ENCODE assay signal across 20 cellular contexts in genomic region chr17:7327501-7327900, GRCh38. TPM values are rescaled to one million over a fixed set of nuclear protein-coding genes. Genes with fewer than 3 reads are reported as not detected.
DNase-seq lines count a peak whose midpoint lies in the region; ATAC-seq, FAIRE-seq and TF ChIP-seq lines count a peak whose summit lies in the region.
"Had no signal": no experiment of that assay in that cellular context is flagged by ENCODE, and none has a peak within 500 bp of the region (broad histone marks: within the 10 kb centered on the region; RNA-seq: fewer than 3 reads in every experiment).

No MANE protein-coding gene starts in this region.

- no peak for ATAC-seq in HepG2
- ATAC-seq in right lobe of liver = no peak
- ATAC-seq in WTC11 = no peak
- ATAC-seq in HG03469 (IDR thresholded peaks at IDR 0.05; ENCODE audit: unreplicated experiment) = no peak
- no peak for ATAC-seq in activated CD4-positive, CD25-positive, alpha-beta regulatory T cell treated with anti-CD3 and anti-CD28 coated beads, Interleukin-2, amount 50 U/mL, for 24 hours
- ATAC-seq: foreskin keratinocyte had no signal

- H3K9me3 ChIP-seq in HepG2 (ENCODE audit: low read length) = no peaks in the 10 kb centered on the region
- no peaks in the 10 kb centered on the region for H3K9me3 ChIP-seq in right lobe of liver
- no peaks in the 10 kb centered on the region for H3K9me3 ChIP-seq in mesenchymal stem cell (ENCODE audit: control insufficient read depth, low read length)
- H3K9me3 ChIP-seq: ovary had no signal

- TF ChIP-seq RAD21 in HepG2 (CRISPR knock-in tag; IDR thresholded peaks at IDR 0.05) = no peak

- FAIRE-seq in HepG2 (lab: Jason Lieb, UNC) = no peak
- FAIRE-seq: endometrium had no signal

- H3K4me1 Mint-ChIP-seq in WTC11 = peaks cover 20% of the 10 kb centered on the region

- H4K91ac ChIP-seq in mesenchymal stem cell (ENCODE audit: low read length) = peak overlapping the region; percentile 16

- no peak overlapping the region for H4K8ac ChIP-seq in mesenchymal stem cell (ENCODE audit: low read length)

- TF ChIP-seq POLR2A in HepG2 (IDR thresholded peaks at IDR 0.05; ENCODE audit: insufficient read depth in 1 of 2, low read depth in 2 of 2, low read length in 2 of 2) = no peak
- TF ChIP-seq POLR2A in right lobe of liver (IDR thresholded peaks at IDR 0.05) = no peak

- BruUV-seq in HepG2 (replicated peaks; lab: Mats Ljungman, UMichigan) = no TSS peak

- H2BK15ac ChIP-seq in mesenchymal stem cell (ENCODE audit: low read depth, poor library complexity, severe bottlenecking) = no peak overlapping the region

- H3K27ac Mint-ChIP-seq in WTC11 = no peak overlapping the region

- H3K4me1 ChIP-seq in HepG2 (ENCODE audit: insufficient read depth, low read length) (peaks cover 24% of the 10 kb centered on the region), right lobe of liver (peaks cover 0 to 14% (median 3%) of the 10 kb centered on the region in 4 donors), mesenchymal stem cell (ENCODE audit: control insufficient read depth, insufficient read depth, low read depth, low read length) (peaks cover 19% of the 10 kb centered on the region)

- H3K9ac ChIP-seq in HepG2 (ENCODE audit: insufficient read depth, low read depth, low read length) = 0 out of 2 replicates have a peak overlapping the region, but pooled peaks have one; percentile 83
- peak overlapping the region; percentile 93 for H3K9ac ChIP-seq in mesenchymal stem cell (ENCODE audit: low read length)
- H3K9ac ChIP-seq: KMS-11 had no signal

- H3K36me3 Mint-ChIP-seq in WTC11 = peaks cover 23% of the 10 kb centered on the region
- H3K36me3 Mint-ChIP-seq: activated naive CD4-positive, alpha-beta T cell treated with anti-CD3 and anti-CD28 coated beads, Interleukin-2, amount 50 U/mL, for 24 hours had no signal

- no peak overlapping the region for H3K18ac ChIP-seq in mesenchymal stem cell (ENCODE audit: low read depth in 1 of 2, low read length in 2 of 2)

- POLR2A ChIA-PET in HepG2 (lab: Yijun Ruan, JAX) = no interaction called here
- POLR2A ChIA-PET in WTC11 (lab: Charles Lee) = no interaction called here

- CTCF ChIA-PET in HepG2 (lab: Yijun Ruan, JAX; ENCODE audit: low intra/inter-chr PET ratio, low total read pairs) = no interaction called here
- CTCF ChIA-PET in WTC11 (lab: Charles Lee) = interaction anchor here (2.3 kb wide), 1 partner anchor 17 kb away, joined by 6 read pairs; no protein-coding TSS in a partner anchor

- H3K4ac ChIP-seq in mesenchymal stem cell (ENCODE audit: low read depth in 1 of 2, low read length in 2 of 2) = no peak overlapping the region

- H3K4me3 Mint-ChIP-seq in WTC11 = peak overlapping the region; percentile 93

- H3K27me3 ChIP-seq in HepG2 (ENCODE audit: control insufficient read depth in 1 of 2, insufficient read depth in 2 of 2, low read length in 2 of 2) (peaks cover 0 to 4% of the 10 kb centered on the region in 2 experiments; a peak in 2 of 5 replicates), right lobe of liver (no peaks in the 10 kb centered on the region), mesenchymal stem cell (ENCODE audit: control insufficient read depth in 1 of 2, insufficient read depth in 1 of 2, low read length in 2 of 2) (no peaks in the 10 kb centered on the region)
- H3K27me3 ChIP-seq: foreskin keratinocyte, ovary had no signal

- H3K4me3 ChIP-seq in HepG2 (replicated peaks in 1 of 3; ENCODE audit: insufficient read depth in 1 of 3, low read depth in 2 of 3, low read length in 3 of 3) (peak overlapping the region in 1 of 3 experiments; percentile 8; a peak in 2 of 6 replicates), right lobe of liver (no peak overlapping the region), mesenchymal stem cell (ENCODE audit: insufficient read depth in 1 of 2, low read depth in 1 of 2, low read length in 2 of 2) (peak overlapping the region in 1 of 2 experiments; percentile 100)
- H3K4me3 ChIP-seq: ovary had no signal

- no peak overlapping the region for H3K14ac ChIP-seq in mesenchymal stem cell (ENCODE audit: low read length in 2 of 2)

- in situ Hi-C loops in HepG2 (cut with HindIII; ENCODE audit: extremely low pct_ligation_motif_present, low pct_unique_long_range_greater_than_20kb) = no loop called here

- H3K23ac ChIP-seq in mesenchymal stem cell (ENCODE audit: low read length in 2 of 2) = no peak overlapping the region

- H2AFZ ChIP-seq in HepG2 (ENCODE audit: low read length) = no peak overlapping the region
- H2AFZ ChIP-seq in mesenchymal stem cell (ENCODE audit: low read depth, low read length) = no peak overlapping the region

- H3K36me3 ChIP-seq in HepG2 (replicated peaks in 1 of 2; ENCODE audit: control insufficient read depth in 1 of 2, insufficient read depth in 2 of 2, low read length in 2 of 2) (peaks cover 13 to 35% of the 10 kb centered on the region in 2 experiments), right lobe of liver (peaks cover 0 to 21% (median 7%) of the 10 kb centered on the region in 4 donors), mesenchymal stem cell (ENCODE audit: control insufficient read depth in 1 of 2, insufficient read depth in 2 of 2, low read depth in 1 of 2, low read length in 2 of 2) (peaks cover 40 to 46% of the 10 kb centered on the region in 2 experiments)
- H3K36me3 ChIP-seq: ovary had no signal

- H3K79me1 ChIP-seq in mesenchymal stem cell (replicated peaks; ENCODE audit: low read length, poor library complexity, severe bottlenecking) = peaks cover 42% of the 10 kb centered on the region

- H2BK120ac ChIP-seq in mesenchymal stem cell (ENCODE audit: low read depth, low read length) = no peak overlapping the region

- peaks cover 12% of the 10 kb centered on the region for H3K79me2 ChIP-seq in HepG2 (ENCODE audit: insufficient read depth, low read length)

- H4K20me1 ChIP-seq in HepG2 (ENCODE audit: insufficient read depth, low read length) = no peaks in the 10 kb centered on the region

- H3K27me3 Mint-ChIP-seq in WTC11 (ENCODE audit: low read depth) = no peaks in the 10 kb centered on the region
- H3K27me3 Mint-ChIP-seq: activated naive CD4-positive, alpha-beta T cell treated with anti-CD3 and anti-CD28 coated beads, Interleukin-2, amount 50 U/mL, for 24 hours had no signal

- H2AK5ac ChIP-seq in mesenchymal stem cell (ENCODE audit: low read length, severe bottlenecking) = no peak overlapping the region

- no peak overlapping the region for H2BK12ac ChIP-seq in mesenchymal stem cell (ENCODE audit: low read length in 2 of 2)

- DNase-seq in HepG2 (ENCODE audit: low spot score) = no peak
- DNase-seq in right lobe of liver = no peak
- no peak for DNase-seq in WTC11 (ENCODE audit: low spot score)
- no peak for DNase-seq in mesenchymal stem cell
- DNase-seq in D341Med (ENCODE audit: low spot score) = no peak
- DNase-seq in activated CD4-positive, alpha-beta T cell treated with anti-CD3 and anti-CD28 coated beads, Interleukin-2, amount 50 U/mL, for 48 hours = no peak
- DNase-seq: activated CD4-positive, alpha-beta T cell treated with anti-CD3 and anti-CD28 coated beads, Interleukin-2, amount 50 U/mL, for 4 hours; central memory CD4-positive, alpha-beta T cell; foreskin keratinocyte; NCI-H2029; NCI-H69; ovary; RPMI8226; substantia nigra; T1000 had no signal

- H3K27ac ChIP-seq in HepG2 (ENCODE audit: extremely low read length, insufficient read depth, low read length) = no peak overlapping the region
- H3K27ac ChIP-seq in right lobe of liver = no peak overlapping the region
- H3K27ac ChIP-seq in mesenchymal stem cell (ENCODE audit: low read length, poor library complexity, severe bottlenecking) = no peak overlapping the region
- H3K27ac ChIP-seq: foreskin keratinocyte, KMS-11, ovary had no signal

- intact Hi-C loops in HepG2 (cut with micrococcal nuclease; ENCODE audit: unreplicated experiment) (no loop called here), right lobe of liver (cut with DNase I) (no loop called here)

- no peak for TF ChIP-seq EP300 in HepG2 (IDR thresholded peaks at IDR 0.05; ENCODE audit: low read depth in 2 of 2, low read length in 2 of 2)
- no peak for TF ChIP-seq EP300 in HepG2 (CRISPR knock-in tag; IDR thresholded peaks at IDR 0.05; ENCODE audit: borderline replicate concordance)

- no peak for TF ChIP-seq CTCF in HepG2 (CRISPR knock-in tag; IDR thresholded peaks at IDR 0.05)
- no peak for TF ChIP-seq CTCF in right lobe of liver (IDR thresholded peaks at IDR 0.05)
- no peak for TF ChIP-seq CTCF in WTC11 (IDR thresholded peaks at IDR 0.05)

- no peak overlapping the region for H2BK5ac ChIP-seq in mesenchymal stem cell (ENCODE audit: low read depth, low read length, poor library complexity, severe bottlenecking)

- no peaks in the 10 kb centered on the region for H3K9me3 Mint-ChIP-seq in WTC11
- H3K9me3 Mint-ChIP-seq: activated naive CD4-positive, alpha-beta T cell treated with anti-CD3 and anti-CD28 coated beads, Interleukin-2, amount 50 U/mL, for 24 hours had no signal

- WGBS in HepG2 (ENCODE audit: low lambda C conversion rate) = 99% methylated on average over 12 of the region's 17 CpGs
- no CpG with 5 or more reads among the region's 17 CpGs for WGBS in right lobe of liver (ENCODE audit: insufficient coverage, low coverage, low lambda C conversion rate, missing lambda C conversion rate)
- WGBS in mesenchymal stem cell = 95% methylated on average over 17 of the region's 17 CpGs

- H3K4me2 ChIP-seq in HepG2 (ENCODE audit: low read depth, low read length) (0 out of 2 replicates have a peak overlapping the region, but pooled peaks have one; percentile 6), mesenchymal stem cell (ENCODE audit: low read length, poor library complexity, severe bottlenecking) (peak overlapping the region; percentile 17)

RNA-seq across cellular contexts. Expression of gene NEURL4, which starts 1.6 kb away (rescaled TPM):
- total RNA-seq in HepG2 (2016; rRNA removed; fragmentation: Illumina TruSeq; extraction: Trizol) (6.7 and 15.7 TPM in 2 replicates), right lobe of liver (10 to 100 TPM in 4 of 6 experiments, 1 to 10 TPM in 2; 4.2 to 22.1 (median 10.8) TPM), WTC11 (2021) (44.3 to 64.4 TPM (median 50.2 TPM) in 3 replicates)
- total RNA-seq in HepG2 (2016; cell fraction: cytosol; rRNA removed; fragmentation: Illumina TruSeq; extraction: Trizol; ENCODE audit: low read depth) = 2.2 and 2.3 TPM in 2 replicates
- 4.5 and 17.1 TPM in 2 replicates for total RNA-seq in HepG2 (2016; cell fraction: insoluble cytoplasmic fraction; rRNA removed; fragmentation: Illumina TruSeq; extraction: Trizol)
- 3.5 and 4.6 TPM in 2 replicates for total RNA-seq in HepG2 (2016; cell fraction: membrane; rRNA removed; fragmentation: Illumina TruSeq; extraction: Trizol)
- total RNA-seq in HepG2 (2016; cell fraction: nucleus; rRNA removed; fragmentation: Illumina TruSeq; extraction: Trizol) = 28.3 and 30.1 TPM in 2 replicates
- polyA plus RNA-seq in HepG2 (2011; rRNA removed) = 14.8 and 15.3 TPM in 2 replicates
- 5.0 and 5.4 TPM in 2 replicates for polyA plus RNA-seq in HepG2 (2011; cell fraction: cytosol; rRNA removed)
- 162 and 199 TPM in 2 replicates for polyA plus RNA-seq in HepG2 (2011; cell fraction: nucleus; rRNA removed)
- 12.4 and 15.4 TPM in 2 replicates for polyA plus RNA-seq in HepG2 (2012)
- polyA plus RNA-seq in HepG2 (2016; cell fraction: cytosol; fragmentation: Illumina TruSeq; extraction: Trizol; ENCODE audit: low read depth) = 0.95 and 1.2 TPM in 2 replicates
- 4.4 and 6.1 TPM in 2 replicates for polyA plus RNA-seq in HepG2 (2016; cell fraction: insoluble cytoplasmic fraction; fragmentation: Illumina TruSeq; extraction: Trizol; ENCODE audit: low read depth)
- 1.1 and 1.9 TPM in 2 replicates for polyA plus RNA-seq in HepG2 (2016; cell fraction: membrane; fragmentation: Illumina TruSeq; extraction: Trizol; ENCODE audit: low read depth)
- 84.2 and 94.7 TPM in 2 replicates for polyA plus RNA-seq in HepG2 (2016; cell fraction: nucleus; fragmentation: Illumina TruSeq; extraction: Trizol; ENCODE audit: insufficient read depth, low read depth)
- 25.4 and 35.0 TPM in 2 replicates for polyA minus RNA-seq in HepG2 (2011; rRNA and poly(A)+ RNA removed; ENCODE audit: low replicate concordance)
- 3.8 and 5.9 TPM in 2 replicates for polyA minus RNA-seq in HepG2 (2011; cell fraction: cytosol; rRNA and poly(A)+ RNA removed)
- 43.5 and 53.5 TPM in 2 replicates for polyA minus RNA-seq in HepG2 (2011; cell fraction: nucleus; rRNA and poly(A)+ RNA removed)
- 9.9 TPM for polyA plus RNA-seq in mesenchymal stem cell (2013, experiment 1 of 2)
- polyA plus RNA-seq in mesenchymal stem cell (2013, experiment 2 of 2) = 8.3 TPM

RNA-seq across cellular contexts. Expression of gene ACAP1, which starts 8.8 kb away (rescaled TPM):
- 1.3 TPM in 1 of 2 replicates, not detected in the other for total RNA-seq in HepG2 (2016; rRNA removed; fragmentation: Illumina TruSeq; extraction: Trizol)
- 4.2 and 4.3 TPM in 2 replicates for total RNA-seq in HepG2 (2016; cell fraction: cytosol; rRNA removed; fragmentation: Illumina TruSeq; extraction: Trizol; ENCODE audit: low read depth)
- 2.2 TPM in 1 of 2 replicates, not detected in the other for total RNA-seq in HepG2 (2016; cell fraction: insoluble cytoplasmic fraction; rRNA removed; fragmentation: Illumina TruSeq; extraction: Trizol)
- 2.8 and 4.1 TPM in 2 replicates for total RNA-seq in HepG2 (2016; cell fraction: membrane; rRNA removed; fragmentation: Illumina TruSeq; extraction: Trizol)
- not detected in 2 replicates for total RNA-seq in HepG2 (2016; cell fraction: nucleus; rRNA removed; fragmentation: Illumina TruSeq; extraction: Trizol)
- 2.5 and 3.1 TPM in 2 replicates for polyA plus RNA-seq in HepG2 (2011; rRNA removed)
- 2.2 and 2.5 TPM in 2 replicates for polyA plus RNA-seq in HepG2 (2011; cell fraction: cytosol; rRNA removed)
- 3.8 and 5.2 TPM in 2 replicates for polyA plus RNA-seq in HepG2 (2011; cell fraction: nucleus; rRNA removed)
- polyA plus RNA-seq in HepG2 (2012) = 3.7 and 6.1 TPM in 2 replicates
- 2.3 and 3.5 TPM in 2 replicates for polyA plus RNA-seq in HepG2 (2016; cell fraction: cytosol; fragmentation: Illumina TruSeq; extraction: Trizol; ENCODE audit: low read depth)
- not detected in 2 replicates for polyA plus RNA-seq in HepG2 (2016; cell fraction: insoluble cytoplasmic fraction; fragmentation: Illumina TruSeq; extraction: Trizol; ENCODE audit: low read depth)
- 0.87 TPM in 1 of 2 replicates, not detected in the other for polyA plus RNA-seq in HepG2 (2016; cell fraction: membrane; fragmentation: Illumina TruSeq; extraction: Trizol; ENCODE audit: low read depth)
- 1.2 and 2.1 TPM in 2 replicates for polyA plus RNA-seq in HepG2 (2016; cell fraction: nucleus; fragmentation: Illumina TruSeq; extraction: Trizol; ENCODE audit: insufficient read depth, low read depth)
- polyA minus RNA-seq in HepG2 (2011; rRNA and poly(A)+ RNA removed; ENCODE audit: low replicate concordance) = 0.12 TPM in 1 of 2 replicates, not detected in the other
- polyA minus RNA-seq in HepG2 (2011; cell fraction: cytosol; rRNA and poly(A)+ RNA removed) = not detected in 2 replicates
- polyA minus RNA-seq in HepG2 (2011; cell fraction: nucleus; rRNA and poly(A)+ RNA removed) = not detected in 2 replicates
- 1 to 10 TPM; 1.6 to 6.8 (median 2.7) TPM for total RNA-seq in right lobe of liver
- total RNA-seq in WTC11 (2021) = 58.6 to 63.9 TPM (median 60.6 TPM) in 3 replicates
- polyA plus RNA-seq in mesenchymal stem cell (2013, experiment 1 of 2) = 5.8 TPM
- 8.4 TPM for polyA plus RNA-seq in mesenchymal stem cell (2013, experiment 2 of 2)

RNA-seq across cellular contexts. Expression of gene GPS2, which starts 12.3 kb away (rescaled TPM):
- total RNA-seq in HepG2 (2016; rRNA removed; fragmentation: Illumina TruSeq; extraction: Trizol) (43.8 and 58.0 TPM in 2 replicates), right lobe of liver (10 to 100 TPM; 22.0 to 48.1 (median 23.2) TPM), WTC11 (2021) (42.2 to 55.9 TPM (median 44.7 TPM) in 3 replicates)
- total RNA-seq in HepG2 (2016; cell fraction: cytosol; rRNA removed; fragmentation: Illumina TruSeq; extraction: Trizol; ENCODE audit: low read depth) = 164 and 173 TPM in 2 replicates
- 33.8 and 63.0 TPM in 2 replicates for total RNA-seq in HepG2 (2016; cell fraction: insoluble cytoplasmic fraction; rRNA removed; fragmentation: Illumina TruSeq; extraction: Trizol)
- 126 and 138 TPM in 2 replicates for total RNA-seq in HepG2 (2016; cell fraction: membrane; rRNA removed; fragmentation: Illumina TruSeq; extraction: Trizol)
- total RNA-seq in HepG2 (2016; cell fraction: nucleus; rRNA removed; fragmentation: Illumina TruSeq; extraction: Trizol) = 36.6 and 44.0 TPM in 2 replicates
- polyA plus RNA-seq in HepG2 (2011; rRNA removed) = 48.0 and 59.4 TPM in 2 replicates
- 40.0 and 57.0 TPM in 2 replicates for polyA plus RNA-seq in HepG2 (2011; cell fraction: cytosol; rRNA removed)
- 196 and 231 TPM in 2 replicates for polyA plus RNA-seq in HepG2 (2011; cell fraction: nucleus; rRNA removed)
- polyA plus RNA-seq in HepG2 (2012) = 39.6 and 43.4 TPM in 2 replicates
- 223 and 235 TPM in 2 replicates for polyA plus RNA-seq in HepG2 (2016; cell fraction: cytosol; fragmentation: Illumina TruSeq; extraction: Trizol; ENCODE audit: low read depth)
- 44.5 and 60.2 TPM in 2 replicates for polyA plus RNA-seq in HepG2 (2016; cell fraction: insoluble cytoplasmic fraction; fragmentation: Illumina TruSeq; extraction: Trizol; ENCODE audit: low read depth)
- polyA plus RNA-seq in HepG2 (2016; cell fraction: membrane; fragmentation: Illumina TruSeq; extraction: Trizol; ENCODE audit: low read depth) = 165 and 167 TPM in 2 replicates
- 114 and 131 TPM in 2 replicates for polyA plus RNA-seq in HepG2 (2016; cell fraction: nucleus; fragmentation: Illumina TruSeq; extraction: Trizol; ENCODE audit: insufficient read depth, low read depth)
- polyA minus RNA-seq in HepG2 (2011; rRNA and poly(A)+ RNA removed; ENCODE audit: low replicate concordance) = 52.6 and 92.4 TPM in 2 replicates
- 12.9 and 16.7 TPM in 2 replicates for polyA minus RNA-seq in HepG2 (2011; cell fraction: cytosol; rRNA and poly(A)+ RNA removed)
- 29.9 and 42.3 TPM in 2 replicates for polyA minus RNA-seq in HepG2 (2011; cell fraction: nucleus; rRNA and poly(A)+ RNA removed)
- polyA plus RNA-seq in mesenchymal stem cell (2013, experiment 1 of 2) = 48.9 TPM
- 47.3 TPM for polyA plus RNA-seq in mesenchymal stem cell (2013, experiment 2 of 2)

RNA-seq across cellular contexts. Expression of gene EIF5A, which starts 20.1 kb away (rescaled TPM):
- 319 and 367 TPM in 2 replicates for total RNA-seq in HepG2 (2016; rRNA removed; fragmentation: Illumina TruSeq; extraction: Trizol)
- 181 and 202 TPM in 2 replicates for total RNA-seq in HepG2 (2016; cell fraction: cytosol; rRNA removed; fragmentation: Illumina TruSeq; extraction: Trizol; ENCODE audit: low read depth)
- 326 and 331 TPM in 2 replicates for total RNA-seq in HepG2 (2016; cell fraction: insoluble cytoplasmic fraction; rRNA removed; fragmentation: Illumina TruSeq; extraction: Trizol)
- total RNA-seq in HepG2 (2016; cell fraction: membrane; rRNA removed; fragmentation: Illumina TruSeq; extraction: Trizol) = 297 and 318 TPM in 2 replicates
- 155 and 177 TPM in 2 replicates for total RNA-seq in HepG2 (2016; cell fraction: nucleus; rRNA removed; fragmentation: Illumina TruSeq; extraction: Trizol)
- 280 and 337 TPM in 2 replicates for polyA plus RNA-seq in HepG2 (2011; rRNA removed)
- polyA plus RNA-seq in HepG2 (2011; cell fraction: cytosol; rRNA removed) = 359 and 386 TPM in 2 replicates
- polyA plus RNA-seq in HepG2 (2011; cell fraction: nucleus; rRNA removed) = 222 and 229 TPM in 2 replicates
- polyA plus RNA-seq in HepG2 (2012) = 346 and 360 TPM in 2 replicates
- 332 and 358 TPM in 2 replicates for polyA plus RNA-seq in HepG2 (2016; cell fraction: cytosol; fragmentation: Illumina TruSeq; extraction: Trizol; ENCODE audit: low read depth)
- polyA plus RNA-seq in HepG2 (2016; cell fraction: insoluble cytoplasmic fraction; fragmentation: Illumina TruSeq; extraction: Trizol; ENCODE audit: low read depth) = 655 and 754 TPM in 2 replicates
- polyA plus RNA-seq in HepG2 (2016; cell fraction: membrane; fragmentation: Illumina TruSeq; extraction: Trizol; ENCODE audit: low read depth) = 458 and 466 TPM in 2 replicates
- 478 and 490 TPM in 2 replicates for polyA plus RNA-seq in HepG2 (2016; cell fraction: nucleus; fragmentation: Illumina TruSeq; extraction: Trizol; ENCODE audit: insufficient read depth, low read depth)
- 353 and 1,132 TPM in 2 replicates for polyA minus RNA-seq in HepG2 (2011; rRNA and poly(A)+ RNA removed; ENCODE audit: low replicate concordance)
- 190 and 222 TPM in 2 replicates for polyA minus RNA-seq in HepG2 (2011; cell fraction: cytosol; rRNA and poly(A)+ RNA removed)
- polyA minus RNA-seq in HepG2 (2011; cell fraction: nucleus; rRNA and poly(A)+ RNA removed) = 105 and 111 TPM in 2 replicates
- total RNA-seq in right lobe of liver = 100 to 1,000 TPM; 222 to 299 (median 238) TPM
- 929 to 1,021 TPM (median 936 TPM) in 3 replicates for total RNA-seq in WTC11 (2021)
- polyA plus RNA-seq in mesenchymal stem cell (2013, experiment 1 of 2) = 537 TPM
- 553 TPM for polyA plus RNA-seq in mesenchymal stem cell (2013, experiment 2 of 2)

RNA-seq across cellular contexts. Expression of gene KCTD11, which starts 24.5 kb away (rescaled TPM):
- total RNA-seq in HepG2 (2016; rRNA removed; fragmentation: Illumina TruSeq; extraction: Trizol) = 1.3 and 1.6 TPM in 2 replicates
- total RNA-seq in HepG2 (2016; cell fraction: cytosol; rRNA removed; fragmentation: Illumina TruSeq; extraction: Trizol; ENCODE audit: low read depth) = 0.30 and 0.44 TPM in 2 replicates
- 0.79 and 1.5 TPM in 2 replicates for total RNA-seq in HepG2 (2016; cell fraction: insoluble cytoplasmic fraction; rRNA removed; fragmentation: Illumina TruSeq; extraction: Trizol)
- 0.79 and 1.1 TPM in 2 replicates for total RNA-seq in HepG2 (2016; cell fraction: membrane; rRNA removed; fragmentation: Illumina TruSeq; extraction: Trizol)
- 0.93 and 1.2 TPM in 2 replicates for total RNA-seq in HepG2 (2016; cell fraction: nucleus; rRNA removed; fragmentation: Illumina TruSeq; extraction: Trizol)
- polyA plus RNA-seq in HepG2 (2011; rRNA removed) = 2.6 and 3.1 TPM in 2 replicates
- 2.7 and 2.8 TPM in 2 replicates for polyA plus RNA-seq in HepG2 (2011; cell fraction: cytosol; rRNA removed)
- 2.5 TPM in 2 replicates for polyA plus RNA-seq in HepG2 (2011; cell fraction: nucleus; rRNA removed)
- 1.4 and 1.8 TPM in 2 replicates for polyA plus RNA-seq in HepG2 (2012)
- 0.15 and 0.19 TPM in 2 replicates for polyA plus RNA-seq in HepG2 (2016; cell fraction: cytosol; fragmentation: Illumina TruSeq; extraction: Trizol; ENCODE audit: low read depth)
- polyA plus RNA-seq in HepG2 (2016; cell fraction: insoluble cytoplasmic fraction; fragmentation: Illumina TruSeq; extraction: Trizol; ENCODE audit: low read depth) = 1.0 and 1.3 TPM in 2 replicates
- polyA plus RNA-seq in HepG2 (2016; cell fraction: membrane; fragmentation: Illumina TruSeq; extraction: Trizol; ENCODE audit: low read depth) = 0.49 and 0.56 TPM in 2 replicates
- polyA plus RNA-seq in HepG2 (2016; cell fraction: nucleus; fragmentation: Illumina TruSeq; extraction: Trizol; ENCODE audit: insufficient read depth, low read depth) = 1.6 and 1.7 TPM in 2 replicates
- 4.4 and 4.6 TPM in 2 replicates for polyA minus RNA-seq in HepG2 (2011; rRNA and poly(A)+ RNA removed; ENCODE audit: low replicate concordance)
- 1.8 and 2.1 TPM in 2 replicates for polyA minus RNA-seq in HepG2 (2011; cell fraction: cytosol; rRNA and poly(A)+ RNA removed)
- 2.9 and 3.0 TPM in 2 replicates for polyA minus RNA-seq in HepG2 (2011; cell fraction: nucleus; rRNA and poly(A)+ RNA removed)
- 1 to 10 TPM; 2.2 to 4.4 (median 2.9) TPM for total RNA-seq in right lobe of liver
- total RNA-seq in WTC11 (2021) = 8.1 to 9.0 TPM (median 8.2 TPM) in 3 replicates
- polyA plus RNA-seq in mesenchymal stem cell (2013, experiment 1 of 2) = 7.1 TPM
- 6.8 TPM for polyA plus RNA-seq in mesenchymal stem cell (2013, experiment 2 of 2)
